23 cellular contexts compared by ENCODE assay signal in the genomic region with DNA sequence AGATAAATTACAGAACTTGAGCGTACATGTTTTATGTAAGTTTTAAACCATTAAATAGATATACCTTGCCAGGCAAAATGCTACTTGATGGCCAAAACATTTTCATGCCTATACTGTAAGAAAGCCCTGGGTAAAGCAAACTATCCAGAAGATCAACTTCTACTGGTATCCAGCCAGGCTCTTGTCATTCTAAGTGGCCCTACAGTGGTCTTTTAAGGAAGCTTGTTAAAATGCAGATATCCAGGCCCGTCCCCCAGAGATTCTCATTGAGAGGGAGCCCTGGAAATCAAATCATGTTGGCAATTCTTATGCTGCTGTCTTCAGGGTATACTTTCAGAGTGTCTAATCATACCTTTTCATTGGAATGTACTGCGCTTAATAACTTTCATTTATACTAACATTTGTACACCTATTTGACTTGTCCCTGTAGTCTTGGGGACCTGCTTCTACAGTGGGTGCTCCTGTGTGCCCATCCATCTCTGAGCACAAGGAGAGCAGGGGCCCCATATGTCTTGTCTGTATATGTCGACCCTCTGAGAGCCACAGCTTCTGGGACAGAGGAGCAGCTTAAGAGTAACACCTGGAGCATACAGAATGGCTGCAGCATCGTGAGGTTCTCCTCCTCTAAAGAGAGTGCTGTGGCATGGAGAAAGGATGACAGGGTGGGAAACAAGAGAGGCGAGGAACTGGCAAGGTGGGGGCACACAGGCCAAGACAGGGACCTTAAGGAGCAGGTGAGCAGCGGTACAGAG. TPM values are rescaled to one million over a fixed set of nuclear protein-coding genes. Genes with fewer than 3 reads are reported as not detected.
DNase-seq lines count a peak whose midpoint lies in the region; ATAC-seq and TF ChIP-seq lines count a peak whose summit lies in the region.
"Had no signal": no experiment of that assay in that cellular context is flagged by ENCODE, and none has a peak within 500 bp of the region (broad histone marks: within the 10 kb centered on the region; RNA-seq: fewer than 3 reads in every experiment).

No MANE protein-coding gene starts in this region.

- H3K4me3 ChIP-seq in iPS-18a (ENCODE audit: low read length) (peak overlapping the region; percentile 46), left lung (no peak overlapping the region)
- H3K4me3 ChIP-seq: prostate gland had no signal

- H3K27ac Mint-ChIP-seq in activated naive CD4-positive, alpha-beta T cell treated with anti-CD3 and anti-CD28 coated beads, Interleukin-2, amount 50 U/mL, for 72 hours = peak overlapping the region; percentile 7 to 76
- no peak overlapping the region for H3K27ac Mint-ChIP-seq in activated naive CD4-positive, alpha-beta T cell treated with anti-CD3 and anti-CD28 coated beads, Interleukin-2, amount 10 ng/mL, durations not matched to agents 7 days and 5 days
- H3K27ac Mint-ChIP-seq in activated T-helper 17 cell treated with anti-CD3 and anti-CD28 coated beads, Interleukin-2, amount 50 U/mL, for 72 hours = peak overlapping the region; percentile 4
- H3K27ac Mint-ChIP-seq: CD14-positive monocyte, HFFc6, mesothelial cell of epicardium had no signal

- H3K9ac ChIP-seq in iPS-18a (ENCODE audit: low read length) = peak overlapping the region; percentile 8

- peaks cover 17% of the 10 kb centered on the region for H3K36me3 ChIP-seq in iPS-18a (ENCODE audit: control insufficient read depth, low read depth, low read length)
- peaks cover 0 to 14% of the 10 kb centered on the region in 2 donors for H3K36me3 ChIP-seq in left lung
- H3K36me3 ChIP-seq: prostate gland had no signal

- H3K27me3 ChIP-seq in iPS-18a (ENCODE audit: control insufficient read depth, insufficient read depth, low read length) (no peaks in the 10 kb centered on the region), left lung (no peaks in the 10 kb centered on the region)

- ATAC-seq in activated naive CD4-positive, alpha-beta T cell treated with anti-CD3 and anti-CD28 coated beads, Interleukin-2, amount 50 U/mL, for 72 hours = no peak
- no peak for ATAC-seq in activated T-helper 17 cell treated with anti-CD3 and anti-CD28 coated beads, Interleukin-2, amount 50 U/mL, for 72 hours (replicated peaks)
- ATAC-seq in GM21529 (IDR thresholded peaks at IDR 0.05; ENCODE audit: unreplicated experiment) (no peak), HG02610 (IDR thresholded peaks at IDR 0.05; ENCODE audit: unreplicated experiment) (no peak), left lung (no peak)
- ATAC-seq: PC-3 had no signal

- peaks cover 0 to 9% of the 10 kb centered on the region in 2 donors for H3K36me3 Mint-ChIP-seq in activated naive CD4-positive, alpha-beta T cell treated with anti-CD3 and anti-CD28 coated beads, Interleukin-2, amount 50 U/mL, for 72 hours
- peaks cover 8% of the 10 kb centered on the region for H3K36me3 Mint-ChIP-seq in activated naive CD4-positive, alpha-beta T cell treated with anti-CD3 and anti-CD28 coated beads, Interleukin-2, amount 10 ng/mL, durations not matched to agents 7 days and 5 days
- peaks cover 28% of the 10 kb centered on the region for H3K36me3 Mint-ChIP-seq in activated T-helper 17 cell treated with anti-CD3 and anti-CD28 coated beads, Interleukin-2, amount 50 U/mL, for 72 hours (ENCODE audit: low read depth)

- H3K27me3 Mint-ChIP-seq in activated naive CD4-positive, alpha-beta T cell treated with anti-CD3 and anti-CD28 coated beads, Interleukin-2, amount 10 ng/mL, durations not matched to agents 7 days and 5 days = no peaks in the 10 kb centered on the region
- no peaks in the 10 kb centered on the region for H3K27me3 Mint-ChIP-seq in activated T-helper 17 cell treated with anti-CD3 and anti-CD28 coated beads, Interleukin-2, amount 50 U/mL, for 72 hours

- peaks cover 24% of the 10 kb centered on the region for H3K4me1 ChIP-seq in iPS-18a (ENCODE audit: control insufficient read depth, low read depth, low read length)
- H3K4me1 ChIP-seq in left lung = peaks cover 13 to 32% of the 10 kb centered on the region in 2 donors

- no peaks in the 10 kb centered on the region for H3K9me3 Mint-ChIP-seq in activated naive CD4-positive, alpha-beta T cell treated with anti-CD3 and anti-CD28 coated beads, Interleukin-2, amount 50 U/mL, for 72 hours
- H3K9me3 Mint-ChIP-seq in activated naive CD4-positive, alpha-beta T cell treated with anti-CD3 and anti-CD28 coated beads, Interleukin-2, amount 10 ng/mL, durations not matched to agents 7 days and 5 days = no peaks in the 10 kb centered on the region
- H3K9me3 Mint-ChIP-seq in activated T-helper 17 cell treated with anti-CD3 and anti-CD28 coated beads, Interleukin-2, amount 50 U/mL, for 72 hours = no peaks in the 10 kb centered on the region
- H3K9me3 Mint-ChIP-seq: CD14-positive monocyte, HFFc6, mesothelial cell of epicardium had no signal

- intact Hi-C loops in left lung (cut with DNase I) = no loop called here

- H3K9me3 ChIP-seq in iPS-18a (ENCODE audit: control insufficient read depth, low read depth, low read length) = no peaks in the 10 kb centered on the region
- H3K9me3 ChIP-seq in left lung = no peaks in the 10 kb centered on the region
- H3K9me3 ChIP-seq: prostate gland had no signal

- H3K27ac ChIP-seq in iPS-18a (ENCODE audit: low read length) (no peak overlapping the region), left lung (no peak overlapping the region)
- H3K27ac ChIP-seq: prostate gland had no signal

- CTCF ChIA-PET in activated naive CD4-positive, alpha-beta T cell treated with anti-CD3 and anti-CD28 coated beads, Interleukin-2, amount 10 ng/mL, durations not matched to agents 7 days and 5 days (lab: Charles Lee) = interaction anchor here (1.1 to 1.4 kb wide), 3 partner anchors 9 to 108 kb away, joined by 3 read pairs; no protein-coding TSS in a partner anchor

- DNase-seq in activated naive CD4-positive, alpha-beta T cell treated with anti-CD3 and anti-CD28 coated beads, Interleukin-2, amount 50 U/mL, for 72 hours (ENCODE audit: low spot score in 2 of 2) = no peak
- DNase-seq in activated naive CD4-positive, alpha-beta T cell treated with anti-CD3 and anti-CD28 coated beads, Interleukin-2, amount 10 ng/mL, durations not matched to agents 7 days and 5 days = no peak
- no peak for DNase-seq in left lung
- DNase-seq in NCI-H2081 treated with DMSO at 0.1 percent for 48 hours (lab: John Stamatoyannopoulos, UW) = no peak
- DNase-seq: ACHN; activated CD4-positive, CD25-positive, alpha-beta regulatory T cell; activated naive CD4-positive, alpha-beta T cell; DND-41; MM.1S; NCI-H1694; NCI-H2227 treated with DMSO at 0.1 percent for 48 hours; NCI-H774; PC-3; stimulated activated CD4-positive, alpha-beta T cell treated with anti-CD3 and anti-CD28 coated beads, Interleukin-1b, Interleukin-23, amount 100 ng/mL, for 48 hours had no signal

- no peak for TF ChIP-seq CTCF in left lung (IDR thresholded peaks at IDR 0.05)

- peaks cover 21% of the 10 kb centered on the region for H3K4me1 Mint-ChIP-seq in activated naive CD4-positive, alpha-beta T cell treated with anti-CD3 and anti-CD28 coated beads, Interleukin-2, amount 10 ng/mL, durations not matched to agents 7 days and 5 days
- H3K4me1 Mint-ChIP-seq in activated T-helper 17 cell treated with anti-CD3 and anti-CD28 coated beads, Interleukin-2, amount 50 U/mL, for 72 hours = peaks cover 26% of the 10 kb centered on the region

- H3K4me3 Mint-ChIP-seq in activated naive CD4-positive, alpha-beta T cell treated with anti-CD3 and anti-CD28 coated beads, Interleukin-2, amount 10 ng/mL, durations not matched to agents 7 days and 5 days = no peak overlapping the region
- H3K4me3 Mint-ChIP-seq in activated T-helper 17 cell treated with anti-CD3 and anti-CD28 coated beads, Interleukin-2, amount 50 U/mL, for 72 hours = no peak overlapping the region
- H3K4me3 Mint-ChIP-seq: CD14-positive monocyte, HFFc6, mesothelial cell of epicardium, neural crest cell had no signal

RNA-seq across cellular contexts. Expression of a gene that starts 43.6 kb away (rescaled TPM):
- total RNA-seq in activated naive CD4-positive, alpha-beta T cell treated with anti-CD3 and anti-CD28 coated beads, Interleukin-2, amount 50 U/mL, for 72 hours = 10 to 100 TPM; 52.8 to 54.0 TPM
- 10 to 100 TPM; 31.7 to 48.3 TPM for total RNA-seq in activated T-helper 17 cell treated with anti-CD3 and anti-CD28 coated beads, Interleukin-2, amount 50 U/mL, for 72 hours
- 10 to 100 TPM; 73.4 to 76.9 TPM for total RNA-seq in left lung

RNA-seq across cellular contexts. Expression of a gene that starts 59.1 kb away (rescaled TPM):
- 10 to 100 TPM; 57.9 to 68.1 TPM for total RNA-seq in activated naive CD4-positive, alpha-beta T cell treated with anti-CD3 and anti-CD28 coated beads, Interleukin-2, amount 50 U/mL, for 72 hours
- total RNA-seq in activated T-helper 17 cell treated with anti-CD3 and anti-CD28 coated beads, Interleukin-2, amount 50 U/mL, for 72 hours = 10 to 100 TPM; 40.6 to 65.4 TPM
- 10 to 100 TPM; 47.8 to 56.9 TPM for total RNA-seq in left lung
